In the genomic region with DNA sequence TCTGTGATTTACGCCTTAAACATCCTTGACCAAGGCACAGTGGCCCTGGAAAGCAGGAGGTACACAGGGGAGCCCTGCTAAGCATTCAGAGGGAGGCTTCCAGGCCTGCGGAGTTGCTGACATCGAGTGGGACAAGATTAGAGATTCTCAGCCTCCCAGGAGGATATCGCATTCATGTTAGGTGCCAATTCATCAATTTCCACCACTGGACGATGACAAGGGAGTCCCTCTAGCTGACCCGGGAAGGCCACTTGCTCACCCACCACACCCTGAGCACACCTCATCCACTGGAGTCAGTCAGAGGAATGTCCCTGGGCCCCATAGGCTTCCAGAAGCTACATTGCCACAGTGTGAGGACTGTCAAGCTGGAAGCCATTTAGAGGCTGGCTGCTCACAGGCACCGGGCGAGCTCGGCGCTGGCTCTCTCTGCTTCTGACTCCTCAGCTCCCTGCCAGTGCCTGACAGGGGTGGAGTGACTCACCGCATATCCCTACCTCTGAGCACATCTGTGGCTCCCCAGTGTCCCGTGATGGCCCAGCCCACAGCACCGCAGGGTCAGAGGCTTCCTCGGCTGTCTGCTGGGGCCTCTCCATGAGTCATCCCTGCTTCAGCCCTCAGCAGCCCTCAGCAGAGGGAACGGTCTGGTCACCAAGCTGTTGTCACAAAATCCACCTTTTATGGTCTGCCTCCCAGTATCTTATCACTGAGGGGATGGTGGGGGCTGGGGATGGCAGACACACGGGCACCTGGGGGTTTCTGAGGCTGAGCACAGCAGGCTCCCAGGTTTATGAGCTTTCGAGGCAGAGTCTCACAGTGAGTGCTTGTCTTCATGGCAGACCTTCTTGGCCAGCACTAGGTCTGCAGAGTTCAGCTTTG, we compare ENCODE assay signal across 9 cellular contexts.
DNase-seq lines count a peak whose midpoint lies in the region; ATAC-seq, FAIRE-seq and TF ChIP-seq lines count a peak whose summit lies in the region.
"Had no signal": no experiment of that assay in that cellular context is flagged by ENCODE, and none has a peak within 500 bp of the region (broad histone marks: within the 10 kb centered on the region; RNA-seq: fewer than 3 reads in every experiment).

No MANE protein-coding gene starts in this region.

- peak overlapping the region; percentile 8; the same call in 1 of the 2 replicates for H2BK5ac ChIP-seq in H1 (ENCODE audit: low read depth, low read length)

- H2AK5ac ChIP-seq in H1 (ENCODE audit: low read depth, low read length) = no peak overlapping the region

- H2BK20ac ChIP-seq in H1 (ENCODE audit: low read length) = peak overlapping the region; percentile 62

- no peaks in the 10 kb centered on the region for H3K9me3 Mint-ChIP-seq in Calu3 (ENCODE audit: low read depth, unreplicated experiment)
- peaks cover 4% of the 10 kb centered on the region for H3K9me3 Mint-ChIP-seq in neural crest cell

- H2BK120ac ChIP-seq in H1 (replicated peaks; ENCODE audit: low read depth, low read length) = no peak overlapping the region

- H3K36me3 ChIP-seq in H1 (ENCODE audit: control insufficient read depth in 2 of 4, insufficient read depth in 4 of 4, low read length in 3 of 4) = peaks cover 0 to 5% (median 1%) of the 10 kb centered on the region in 4 experiments; a peak in 2 of 8 replicates
- H3K36me3 ChIP-seq: esophagus muscularis mucosa had no signal

- H3K27me3 Mint-ChIP-seq in Calu3 (ENCODE audit: unreplicated experiment) = no peaks in the 10 kb centered on the region
- H3K27me3 Mint-ChIP-seq in neural crest cell (ENCODE audit: low read depth) = no peaks in the 10 kb centered on the region

- POLR2A ChIA-PET in H1 (lab: Charles Lee; ENCODE audit: partially characterized antibody) = interaction anchor here (0.9 to 1.7 kb wide), 3 partner anchors 11 to 50 kb away, joined by 3 to 6 read pairs (median 3); no protein-coding TSS in a partner anchor

- intact Hi-C loops in Calu3 (cut with micrococcal nuclease; ENCODE audit: unreplicated experiment) = no loop called here

- FAIRE-seq in H1 (lab: Jason Lieb, UNC) = no peak

- ATAC-seq in HG02610 (IDR thresholded peaks at IDR 0.05; ENCODE audit: unreplicated experiment) (no peak), GM18868 (IDR thresholded peaks at IDR 0.05; ENCODE audit: unreplicated experiment) (no peak)

- no peak for TF ChIP-seq POLR2A in H1 (IDR thresholded peaks at IDR 0.05; ENCODE audit: control extremely low read depth in 1 of 2, low read depth in 2 of 2, low read length in 2 of 2)

- H3K36me3 Mint-ChIP-seq in Calu3 (ENCODE audit: insufficient read depth, unreplicated experiment) (no peaks in the 10 kb centered on the region), neural crest cell (ENCODE audit: low read depth) (peaks cover 16% of the 10 kb centered on the region)

- no peaks in the 10 kb centered on the region for H4K20me1 ChIP-seq in H1 (replicated peaks in 1 of 2; ENCODE audit: control insufficient read depth in 1 of 2, insufficient read depth in 2 of 2, low read length in 2 of 2)

- no peak for TF ChIP-seq RAD21 in H1 (IDR thresholded peaks at IDR 0.05 in 1 of 2, conservative IDR thresholded peaks at IDR 0.05 in 1 of 2; ENCODE audit: low read depth in 2 of 2, low read length in 2 of 2)

- no peak overlapping the region for H3K4me3 ChIP-seq in H1 (ENCODE audit: extremely low read depth in 1 of 4, insufficient read depth in 2 of 4, low read depth in 3 of 4, low read length in 4 of 4)
- H3K4me3 ChIP-seq: esophagus muscularis mucosa had no signal

- no peaks in the 10 kb centered on the region for H3K9me3 ChIP-seq in H1 (ENCODE audit: insufficient read depth in 2 of 2, low read depth in 1 of 2, low read length in 1 of 2)
- H3K9me3 ChIP-seq: esophagus muscularis mucosa had no signal

- no peaks in the 10 kb centered on the region for H3K79me2 ChIP-seq in H1 (ENCODE audit: control insufficient read depth in 1 of 2, insufficient read depth in 2 of 2, low read length in 2 of 2)

- H3K18ac ChIP-seq in H1 (ENCODE audit: extremely low read depth, low read length) = peak overlapping the region; percentile 79; the same call in 1 of the 2 replicates

- no peak overlapping the region; the same call in 1 of the 2 replicates for H4K8ac ChIP-seq in H1 (ENCODE audit: extremely low read depth, insufficient read depth, low read length)

- peak overlapping the region; percentile 70; the same call in 1 of the 2 replicates for H2BK12ac ChIP-seq in H1 (ENCODE audit: low read depth, low read length)

- no peak overlapping the region for H3K9ac ChIP-seq in H1 (replicated peaks in 1 of 4; ENCODE audit: extremely low read depth in 1 of 4, low read depth in 3 of 4, low read length in 3 of 4)

- H3K14ac ChIP-seq in H1 (ENCODE audit: insufficient read length) = no peak overlapping the region

- H3K23me2 ChIP-seq in H1 (ENCODE audit: low read depth, low read length) = no peaks in the 10 kb centered on the region

- DNase-seq in Calu3 (peak; percentile 80), NCI-H2196 (lab: John Stamatoyannopoulos, UW; ENCODE audit: unreplicated experiment) (peak; percentile 45), H1 (ENCODE audit: low read depth in 1 of 2, low spot score in 2 of 2) (peak in 1 of 2 experiments; percentile 39), neural crest cell (ENCODE audit: low read depth, low spot score) (no peak), NCI-H2171 treated with DMSO at 0.1 percent for 48 hours (lab: John Stamatoyannopoulos, UW) (no peak), NCI-H524 (lab: John Stamatoyannopoulos, UW) (no peak)

- no peak overlapping the region for H3K23ac ChIP-seq in H1 (ENCODE audit: insufficient read length)

- H3K27ac ChIP-seq in H1 (ENCODE audit: low read depth, low read length) = no peak overlapping the region
- H3K27ac ChIP-seq: esophagus muscularis mucosa had no signal

- no peak overlapping the region for H3K4ac ChIP-seq in H1 (replicated peaks; ENCODE audit: insufficient read length, low read depth, low read length)

- H3K27me3 ChIP-seq in H1 (replicated peaks in 1 of 4; ENCODE audit: control insufficient read depth in 3 of 4, extremely low read depth in 1 of 4, insufficient read depth in 3 of 4, low read length in 3 of 4) = no peaks in the 10 kb centered on the region
- H3K27me3 ChIP-seq: esophagus muscularis mucosa had no signal

- BruUV-seq in Calu3 (replicated peaks; lab: Mats Ljungman, UMichigan) = no TSS peak

- peaks cover 0 to 5% (median 2%) of the 10 kb centered on the region in 4 experiments; a peak in 3 of 7 replicates for H3K4me1 ChIP-seq in H1 (replicated peaks in 1 of 4; ENCODE audit: control insufficient read depth in 3 of 4, insufficient read depth in 4 of 4, low read length in 3 of 4)

- H3K4me1 Mint-ChIP-seq in Calu3 (ENCODE audit: low read depth, unreplicated experiment) = peaks cover 35% of the 10 kb centered on the region
- peaks cover 53% of the 10 kb centered on the region for H3K4me1 Mint-ChIP-seq in neural crest cell

- no peaks in the 10 kb centered on the region for H3K79me1 ChIP-seq in H1 (ENCODE audit: low read depth, low read length)

- H3K27ac Mint-ChIP-seq in Calu3 (ENCODE audit: unreplicated experiment) (peak overlapping the region; percentile 65), neural crest cell (ENCODE audit: unreplicated experiment) (no peak overlapping the region)

- H3K56ac ChIP-seq in H1 (replicated peaks; ENCODE audit: insufficient read length, low read depth, low read length) = no peak overlapping the region

- peak overlapping the region; percentile 6; the same call in 1 of the 2 replicates for H2BK15ac ChIP-seq in H1 (ENCODE audit: low read length)

- 86% methylated on average over 17 of the region's 17 CpGs; no CpG with 5 or more reads in 1 of the 2 experiments for WGBS in H1 (ENCODE audit: extremely low coverage in 1 of 2, insufficient coverage in 1 of 2, insufficient read length in 1 of 2, insufficient replicate concordance in 2 of 2, low coverage in 1 of 2, low lambda C conversion rate in 2 of 2, missing lambda C conversion rate in 1 of 2), 2 experiments

- TF ChIP-seq EP300 in H1 (IDR thresholded peaks at IDR 0.05; ENCODE audit: borderline replicate concordance in 1 of 2, low read depth in 2 of 2, low read length in 2 of 2) = no peak

- H2AFZ ChIP-seq in H1 (ENCODE audit: low read length) = no peak overlapping the region

- no peak overlapping the region for H3K4me2 ChIP-seq in H1 (ENCODE audit: insufficient read depth in 1 of 2, low read depth in 2 of 2, low read length in 2 of 2)

- no peak overlapping the region for H4K5ac ChIP-seq in H1 (ENCODE audit: insufficient read length, low read depth, low read length)

- H3K4me3 Mint-ChIP-seq in Calu3 (ENCODE audit: low read depth, unreplicated experiment) (peak overlapping the region; percentile 48), neural crest cell (peak overlapping the region; percentile 55)

- CTCF ChIA-PET in Calu3 (lab: Charles Lee) (interaction anchor here (1.0 to 1.2 kb wide), 2 partner anchors 32 to 93 kb away, joined by 3 read pairs; no protein-coding TSS in a partner anchor), H1 (lab: Charles Lee; ENCODE audit: partially characterized antibody) (interaction anchor here (0.6 to 1.0 kb wide), 3 partner anchors 104 to 320 kb away, joined by 3 to 5 read pairs (median 4); no protein-coding TSS in a partner anchor)

- H4K91ac ChIP-seq in H1 (replicated peaks; ENCODE audit: insufficient read length, low read length) = peak overlapping the region; percentile 22

- TF ChIP-seq CTCF in Calu3 (IDR thresholded peaks at IDR 0.05; ENCODE audit: unreplicated experiment) = no peak
- TF ChIP-seq CTCF in H1 (IDR thresholded peaks at IDR 0.05; ENCODE audit: control extremely low read depth in 1 of 3, insufficient read depth in 1 of 3, low read depth in 1 of 3, low read length in 3 of 3) = no peak
- TF ChIP-seq CTCF in neural crest cell (conservative IDR thresholded peaks at IDR 0.05) = no peak

TF ChIP-seq in H1, 55 proteins besides CTCF, POLR2A, EP300 and RAD21:
- TF ChIP-seq JUND (IDR thresholded peaks at IDR 0.05; ENCODE audit: low read length) = 0 out of 2 replicates have a peak, but pooled peaks have one; percentile 35
- TF ChIP-seq, protein P1, sequence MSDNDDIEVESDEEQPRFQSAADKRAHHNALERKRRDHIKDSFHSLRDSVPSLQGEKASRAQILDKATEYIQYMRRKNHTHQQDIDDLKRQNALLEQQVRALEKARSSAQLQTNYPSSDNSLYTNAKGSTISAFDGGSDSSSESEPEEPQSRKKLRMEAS (IDR thresholded peaks at IDR 0.05) = no peak
TF ChIP-seq in H1: peak in this region for 1.

Comparison
In these comparisons a context has a peak if more than half of its experiments do, and no peak if none do; other contexts are left out.
1. DNase-seq: peak in Calu3 (single experiment) and NCI-H2196 (single experiment); none in neural crest cell (single experiment), NCI-H2171 treated with DMSO at 0.1 percent for 48 hours (single experiment) and NCI-H524 (0 of 2).